ENCODE assay signal across 1 cellular context in the genomic region with DNA sequence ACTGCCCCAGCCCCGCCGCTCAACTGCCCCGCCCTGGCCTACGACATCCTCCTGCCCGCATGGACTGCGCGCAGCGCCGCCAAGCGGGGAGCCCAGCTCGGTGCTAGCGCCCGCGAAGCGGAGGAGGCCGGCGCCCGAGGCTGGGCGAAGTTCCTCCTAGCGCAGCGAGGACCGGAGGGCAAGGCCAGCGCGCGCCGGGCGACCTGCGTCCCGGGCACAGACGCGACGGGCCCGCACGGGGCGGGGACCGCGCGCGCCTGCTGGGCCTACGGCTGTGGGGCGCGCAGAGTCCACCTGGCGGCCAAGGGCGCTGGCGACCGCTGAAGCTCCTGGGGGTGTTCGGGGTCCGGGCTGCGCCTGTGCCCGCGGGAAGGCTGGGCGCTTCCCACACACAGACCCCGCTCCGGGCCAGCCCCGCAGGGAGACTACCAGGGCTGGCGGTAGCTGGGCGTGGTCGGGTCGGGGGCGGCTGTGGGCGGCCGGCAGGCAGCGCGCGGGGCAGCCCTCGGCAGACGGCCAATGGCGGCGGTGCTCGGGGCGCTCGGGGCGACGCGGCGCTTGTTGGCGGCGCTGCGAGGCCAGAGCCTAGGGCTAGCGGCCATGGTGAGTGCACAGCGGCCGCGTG.
TF ChIP-seq lines count a peak whose summit lies in the region.

A gene (plus strand): TSS at position 511 of the 625 bp plus-strand sequence. CDS start 9 bp downstream, at position 520.

TF ChIP-seq in HepG2, 621 proteins besides CTCF, POLR2A, EP300 and RAD21 (continued from another document and continues in another):
- TF ChIP-seq, protein P1, sequence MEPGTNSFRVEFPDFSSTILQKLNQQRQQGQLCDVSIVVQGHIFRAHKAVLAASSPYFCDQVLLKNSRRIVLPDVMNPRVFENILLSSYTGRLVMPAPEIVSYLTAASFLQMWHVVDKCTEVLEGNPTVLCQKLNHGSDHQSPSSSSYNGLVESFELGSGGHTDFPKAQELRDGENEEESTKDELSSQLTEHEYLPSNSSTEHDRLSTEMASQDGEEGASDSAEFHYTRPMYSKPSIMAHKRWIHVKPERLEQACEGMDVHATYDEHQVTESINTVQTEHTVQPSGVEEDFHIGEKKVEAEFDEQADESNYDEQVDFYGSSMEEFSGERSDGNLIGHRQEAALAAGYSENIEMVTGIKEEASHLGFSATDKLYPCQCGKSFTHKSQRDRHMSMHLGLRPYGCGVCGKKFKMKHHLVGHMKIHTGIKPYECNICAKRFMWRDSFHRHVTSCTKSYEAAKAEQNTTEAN (CRISPR knock-in tag; conservative IDR thresholded peaks at IDR 0.05), result peak; percentile 25
- TF ChIP-seq SOX6 (IDR thresholded peaks at IDR 0.05), result no peak
- peak; percentile 28; the same call in 1 of the 2 replicates for TF ChIP-seq SOX6 (CRISPR knock-in tag; IDR thresholded peaks at IDR 0.05)
- TF ChIP-seq, protein P2, sequence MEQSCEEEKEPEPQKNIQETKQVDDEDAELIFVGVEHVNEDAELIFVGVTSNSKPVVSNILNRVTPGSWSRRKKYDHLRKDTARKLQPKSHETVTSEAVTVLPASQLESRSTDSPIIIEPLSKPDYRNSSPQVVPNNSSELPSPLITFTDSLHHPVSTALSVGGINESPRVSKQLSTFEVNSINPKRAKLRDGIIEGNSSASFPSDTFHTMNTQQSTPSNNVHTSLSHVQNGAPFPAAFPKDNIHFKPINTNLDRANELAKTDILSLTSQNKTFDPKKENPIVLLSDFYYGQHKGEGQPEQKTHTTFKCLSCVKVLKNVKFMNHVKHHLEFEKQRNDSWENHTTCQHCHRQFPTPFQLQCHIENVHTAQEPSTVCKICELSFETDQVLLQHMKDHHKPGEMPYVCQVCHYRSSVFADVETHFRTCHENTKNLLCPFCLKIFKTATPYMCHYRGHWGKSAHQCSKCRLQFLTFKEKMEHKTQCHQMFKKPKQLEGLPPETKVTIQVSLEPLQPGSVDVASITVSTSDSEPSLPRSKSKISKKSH (CRISPR knock-in tag; IDR thresholded peaks at IDR 0.05; ENCODE audit: borderline replicate concordance), result no peak
- no peak for TF ChIP-seq MAFF (IDR thresholded peaks at IDR 0.05; ENCODE audit: low read depth, low read length)
- TF ChIP-seq MED8 (CRISPR knock-in tag; IDR thresholded peaks at IDR 0.05; ENCODE audit: insufficient replicate concordance), result no peak
- no peak for TF ChIP-seq NR1H2 (CRISPR knock-in tag; IDR thresholded peaks at IDR 0.05; ENCODE audit: borderline replicate concordance, low read depth)
- no peak for TF ChIP-seq PPARG (CRISPR knock-in tag; conservative IDR thresholded peaks at IDR 0.05)
- peak; percentile 41 for TF ChIP-seq ETV5 (CRISPR knock-in tag; IDR thresholded peaks at IDR 0.05; ENCODE audit: borderline replicate concordance)
- TF ChIP-seq, protein P3, sequence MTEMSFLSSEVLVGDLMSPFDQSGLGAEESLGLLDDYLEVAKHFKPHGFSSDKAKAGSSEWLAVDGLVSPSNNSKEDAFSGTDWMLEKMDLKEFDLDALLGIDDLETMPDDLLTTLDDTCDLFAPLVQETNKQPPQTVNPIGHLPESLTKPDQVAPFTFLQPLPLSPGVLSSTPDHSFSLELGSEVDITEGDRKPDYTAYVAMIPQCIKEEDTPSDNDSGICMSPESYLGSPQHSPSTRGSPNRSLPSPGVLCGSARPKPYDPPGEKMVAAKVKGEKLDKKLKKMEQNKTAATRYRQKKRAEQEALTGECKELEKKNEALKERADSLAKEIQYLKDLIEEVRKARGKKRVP (CRISPR knock-in tag; IDR thresholded peaks at IDR 0.05), result peak in 1 of 2 experiments; percentile 64; a peak in 2 of 4 replicates
- TF ChIP-seq KLF12 (CRISPR knock-in tag; IDR thresholded peaks at IDR 0.05; ENCODE audit: borderline replicate concordance), result peak; percentile 90
- no peak for TF ChIP-seq ZFAT (CRISPR knock-in tag; conservative IDR thresholded peaks at IDR 0.05)
- TF ChIP-seq, protein P4, sequence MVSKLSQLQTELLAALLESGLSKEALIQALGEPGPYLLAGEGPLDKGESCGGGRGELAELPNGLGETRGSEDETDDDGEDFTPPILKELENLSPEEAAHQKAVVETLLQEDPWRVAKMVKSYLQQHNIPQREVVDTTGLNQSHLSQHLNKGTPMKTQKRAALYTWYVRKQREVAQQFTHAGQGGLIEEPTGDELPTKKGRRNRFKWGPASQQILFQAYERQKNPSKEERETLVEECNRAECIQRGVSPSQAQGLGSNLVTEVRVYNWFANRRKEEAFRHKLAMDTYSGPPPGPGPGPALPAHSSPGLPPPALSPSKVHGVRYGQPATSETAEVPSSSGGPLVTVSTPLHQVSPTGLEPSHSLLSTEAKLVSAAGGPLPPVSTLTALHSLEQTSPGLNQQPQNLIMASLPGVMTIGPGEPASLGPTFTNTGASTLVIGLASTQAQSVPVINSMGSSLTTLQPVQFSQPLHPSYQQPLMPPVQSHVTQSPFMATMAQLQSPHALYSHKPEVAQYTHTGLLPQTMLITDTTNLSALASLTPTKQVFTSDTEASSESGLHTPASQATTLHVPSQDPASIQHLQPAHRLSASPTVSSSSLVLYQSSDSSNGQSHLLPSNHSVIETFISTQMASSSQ (IDR thresholded peaks at IDR 0.05; ENCODE audit: low read depth), result no peak
- TF ChIP-seq, protein P4 (CRISPR knock-in tag; IDR thresholded peaks at IDR 0.05; ENCODE audit: borderline replicate concordance), result 0 out of 2 replicates have a peak, but pooled peaks have one; percentile 53
- peak; percentile 63 for TF ChIP-seq ZNF792 (CRISPR knock-in tag; IDR thresholded peaks at IDR 0.05)
- peak; percentile 91 for TF ChIP-seq HOXA3 (CRISPR knock-in tag; IDR thresholded peaks at IDR 0.05)
- peak; percentile 49 for TF ChIP-seq ZNF709 (CRISPR knock-in tag; IDR thresholded peaks at IDR 0.05)
- TF ChIP-seq, protein P5, sequence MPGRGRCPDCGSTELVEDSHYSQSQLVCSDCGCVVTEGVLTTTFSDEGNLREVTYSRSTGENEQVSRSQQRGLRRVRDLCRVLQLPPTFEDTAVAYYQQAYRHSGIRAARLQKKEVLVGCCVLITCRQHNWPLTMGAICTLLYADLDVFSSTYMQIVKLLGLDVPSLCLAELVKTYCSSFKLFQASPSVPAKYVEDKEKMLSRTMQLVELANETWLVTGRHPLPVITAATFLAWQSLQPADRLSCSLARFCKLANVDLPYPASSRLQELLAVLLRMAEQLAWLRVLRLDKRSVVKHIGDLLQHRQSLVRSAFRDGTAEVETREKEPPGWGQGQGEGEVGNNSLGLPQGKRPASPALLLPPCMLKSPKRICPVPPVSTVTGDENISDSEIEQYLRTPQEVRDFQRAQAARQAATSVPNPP (CRISPR knock-in tag; IDR thresholded peaks at IDR 0.05), result peak; percentile 84; the same call in 1 of the 2 replicates
- TF ChIP-seq, protein P6, sequence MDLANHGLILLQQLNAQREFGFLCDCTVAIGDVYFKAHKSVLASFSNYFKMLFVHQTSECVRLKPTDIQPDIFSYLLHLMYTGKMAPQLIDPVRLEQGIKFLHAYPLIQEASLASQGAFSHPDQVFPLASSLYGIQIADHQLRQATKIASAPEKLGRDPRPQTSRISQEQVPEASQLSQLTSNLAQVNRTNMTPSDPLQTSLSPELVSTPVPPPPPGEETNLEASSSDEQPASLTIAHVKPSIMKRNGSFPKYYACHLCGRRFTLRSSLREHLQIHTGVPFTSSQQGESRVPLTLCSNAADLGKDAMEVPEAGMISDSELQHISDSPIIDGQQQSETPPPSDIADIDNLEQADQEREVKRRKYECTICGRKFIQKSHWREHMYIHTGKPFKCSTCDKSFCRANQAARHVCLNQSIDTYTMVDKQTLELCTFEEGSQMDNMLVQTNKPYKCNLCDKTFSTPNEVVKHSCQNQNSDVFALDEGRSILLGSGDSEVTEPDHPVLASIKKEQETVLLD (CRISPR knock-in tag; IDR thresholded peaks at IDR 0.05; ENCODE audit: low read depth), result peak; percentile 96
- no peak for TF ChIP-seq ZNF251 (CRISPR knock-in tag; IDR thresholded peaks at IDR 0.05)
- TF ChIP-seq NFYB (CRISPR knock-in tag; IDR thresholded peaks at IDR 0.05), result no peak
- TF ChIP-seq YEATS4 (CRISPR knock-in tag; IDR thresholded peaks at IDR 0.05; ENCODE audit: borderline replicate concordance), result peak; percentile 86
- TF ChIP-seq SP4 (CRISPR knock-in tag; IDR thresholded peaks at IDR 0.05), result peak; percentile 92
- no peak for TF ChIP-seq SMAD3 (CRISPR knock-in tag; IDR thresholded peaks at IDR 0.05)
- TF ChIP-seq, protein P7, sequence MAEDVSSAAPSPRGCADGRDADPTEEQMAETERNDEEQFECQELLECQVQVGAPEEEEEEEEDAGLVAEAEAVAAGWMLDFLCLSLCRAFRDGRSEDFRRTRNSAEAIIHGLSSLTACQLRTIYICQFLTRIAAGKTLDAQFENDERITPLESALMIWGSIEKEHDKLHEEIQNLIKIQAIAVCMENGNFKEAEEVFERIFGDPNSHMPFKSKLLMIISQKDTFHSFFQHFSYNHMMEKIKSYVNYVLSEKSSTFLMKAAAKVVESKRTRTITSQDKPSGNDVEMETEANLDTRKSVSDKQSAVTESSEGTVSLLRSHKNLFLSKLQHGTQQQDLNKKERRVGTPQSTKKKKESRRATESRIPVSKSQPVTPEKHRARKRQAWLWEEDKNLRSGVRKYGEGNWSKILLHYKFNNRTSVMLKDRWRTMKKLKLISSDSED (CRISPR knock-in tag; IDR thresholded peaks at IDR 0.05), result no peak
- TF ChIP-seq SAFB2 (CRISPR knock-in tag; IDR thresholded peaks at IDR 0.05; ENCODE audit: borderline replicate concordance, low read depth), result peak; percentile 96; the same call in 1 of the 2 replicates
- 0 out of 2 replicates have a peak, but pooled peaks have one; percentile 41 for TF ChIP-seq DNMT1 (CRISPR knock-in tag; IDR thresholded peaks at IDR 0.05)
- TF ChIP-seq MEIS2 (CRISPR knock-in tag; IDR thresholded peaks at IDR 0.05), result 0 out of 2 replicates have a peak, but pooled peaks have one; percentile 41
- no peak; the same call in 1 of the 2 replicates for TF ChIP-seq REXO4 (CRISPR knock-in tag; IDR thresholded peaks at IDR 0.05; ENCODE audit: borderline replicate concordance)
- TF ChIP-seq, protein P8, sequence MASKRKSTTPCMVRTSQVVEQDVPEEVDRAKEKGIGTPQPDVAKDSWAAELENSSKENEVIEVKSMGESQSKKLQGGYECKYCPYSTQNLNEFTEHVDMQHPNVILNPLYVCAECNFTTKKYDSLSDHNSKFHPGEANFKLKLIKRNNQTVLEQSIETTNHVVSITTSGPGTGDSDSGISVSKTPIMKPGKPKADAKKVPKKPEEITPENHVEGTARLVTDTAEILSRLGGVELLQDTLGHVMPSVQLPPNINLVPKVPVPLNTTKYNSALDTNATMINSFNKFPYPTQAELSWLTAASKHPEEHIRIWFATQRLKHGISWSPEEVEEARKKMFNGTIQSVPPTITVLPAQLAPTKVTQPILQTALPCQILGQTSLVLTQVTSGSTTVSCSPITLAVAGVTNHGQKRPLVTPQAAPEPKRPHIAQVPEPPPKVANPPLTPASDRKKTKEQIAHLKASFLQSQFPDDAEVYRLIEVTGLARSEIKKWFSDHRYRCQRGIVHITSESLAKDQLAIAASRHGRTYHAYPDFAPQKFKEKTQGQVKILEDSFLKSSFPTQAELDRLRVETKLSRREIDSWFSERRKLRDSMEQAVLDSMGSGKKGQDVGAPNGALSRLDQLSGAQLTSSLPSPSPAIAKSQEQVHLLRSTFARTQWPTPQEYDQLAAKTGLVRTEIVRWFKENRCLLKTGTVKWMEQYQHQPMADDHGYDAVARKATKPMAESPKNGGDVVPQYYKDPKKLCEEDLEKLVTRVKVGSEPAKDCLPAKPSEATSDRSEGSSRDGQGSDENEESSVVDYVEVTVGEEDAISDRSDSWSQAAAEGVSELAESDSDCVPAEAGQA (IDR thresholded peaks at IDR 0.05; ENCODE audit: low read depth), result no peak; the same call in 1 of the 2 replicates
- TF ChIP-seq, protein P8 (CRISPR knock-in tag; IDR thresholded peaks at IDR 0.05; ENCODE audit: borderline replicate concordance), result 0 out of 2 replicates have a peak, but pooled peaks have one; percentile 15
- TF ChIP-seq ZNF556 (CRISPR knock-in tag; IDR thresholded peaks at IDR 0.05; ENCODE audit: borderline replicate concordance), result peak; percentile 95
- no peak for TF ChIP-seq ZNF17 (CRISPR knock-in tag; IDR thresholded peaks at IDR 0.05)
- 0 out of 2 replicates have a peak, but pooled peaks have one; percentile 20 for TF ChIP-seq PAWR (CRISPR knock-in tag; IDR thresholded peaks at IDR 0.05; ENCODE audit: borderline replicate concordance)
- no peak for TF ChIP-seq ZNF354B (CRISPR knock-in tag; IDR thresholded peaks at IDR 0.05)
- TF ChIP-seq, protein P9, sequence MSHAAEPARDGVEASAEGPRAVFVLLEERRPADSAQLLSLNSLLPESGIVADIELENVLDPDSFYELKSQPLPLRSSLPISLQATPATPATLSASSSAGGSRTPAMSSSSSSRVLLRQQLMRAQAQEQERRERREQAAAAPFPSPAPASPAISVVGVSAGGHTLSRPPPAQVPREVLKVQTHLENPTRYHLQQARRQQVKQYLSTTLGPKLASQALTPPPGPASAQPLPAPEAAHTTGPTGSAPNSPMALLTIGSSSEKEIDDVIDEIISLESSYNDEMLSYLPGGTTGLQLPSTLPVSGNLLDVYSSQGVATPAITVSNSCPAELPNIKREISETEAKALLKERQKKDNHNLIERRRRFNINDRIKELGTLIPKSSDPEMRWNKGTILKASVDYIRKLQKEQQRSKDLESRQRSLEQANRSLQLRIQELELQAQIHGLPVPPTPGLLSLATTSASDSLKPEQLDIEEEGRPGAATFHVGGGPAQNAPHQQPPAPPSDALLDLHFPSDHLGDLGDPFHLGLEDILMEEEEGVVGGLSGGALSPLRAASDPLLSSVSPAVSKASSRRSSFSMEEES (CRISPR knock-in tag; IDR thresholded peaks at IDR 0.05), result 0 out of 2 replicates have a peak, but pooled peaks have one; percentile 30
